In the genomic region with DNA sequence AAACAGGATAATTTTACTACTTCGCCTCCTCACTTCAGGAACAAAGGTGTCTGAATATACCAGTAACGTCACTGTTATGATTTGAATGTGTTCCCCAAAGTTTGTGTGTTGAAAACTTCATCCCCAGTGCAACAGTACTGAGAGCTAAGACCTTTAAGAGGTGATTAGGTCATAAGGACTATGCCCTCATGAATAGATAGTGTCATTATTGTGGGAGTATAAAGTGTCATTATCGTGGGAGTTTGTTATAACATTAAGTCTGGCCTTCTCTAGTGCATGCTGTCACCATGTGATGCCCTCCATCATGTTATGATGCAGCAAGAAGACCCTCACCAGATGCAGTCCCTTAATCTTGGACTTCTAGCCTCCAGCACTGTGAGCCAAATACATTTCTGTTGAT, we compare ENCODE assay signal across 13 cellular contexts. TPM values are rescaled to one million over a fixed set of nuclear protein-coding genes. Genes with fewer than 3 reads are reported as not detected.
DNase-seq lines count a peak whose midpoint lies in the region; ATAC-seq and TF ChIP-seq lines count a peak whose summit lies in the region.
"Had no signal": no experiment of that assay in that cellular context is flagged by ENCODE, and none has a peak within 500 bp of the region (broad histone marks: within the 10 kb centered on the region; RNA-seq: fewer than 3 reads in every experiment).

No MANE protein-coding gene starts in this region.

- H3K4me3 Mint-ChIP-seq in natural killer cell treated with Interleukin-12 subunit alpha and Interleukin-12 subunit beta and Interleukin-15 and Interleukin-18, amount 100 ng/mL, for 72 hours = peak overlapping the region; percentile 23

- H3K9me3 ChIP-seq in body of pancreas (no peaks in the 10 kb centered on the region), transverse colon (no peaks in the 10 kb centered on the region)

- no peak for TF ChIP-seq EP300 in transverse colon (IDR thresholded peaks at IDR 0.05; ENCODE audit: low read depth)

- peak overlapping the region in 1 of 2 donors; percentile 15 for H3K27ac Mint-ChIP-seq in natural killer cell treated with Interleukin-12 subunit alpha and Interleukin-12 subunit beta and Interleukin-15 and Interleukin-18, amount 100 ng/mL, for 72 hours

- no peak for TF ChIP-seq POLR2A in body of pancreas (IDR thresholded peaks at IDR 0.05)
- no peak for TF ChIP-seq POLR2A in transverse colon (IDR thresholded peaks at IDR 0.05)

- TF ChIP-seq CTCF in body of pancreas (IDR thresholded peaks at IDR 0.05) = no peak
- TF ChIP-seq CTCF in transverse colon (IDR thresholded peaks at IDR 0.05) = no peak

- intact Hi-C loops in body of pancreas (cut with DNase I) = no loop called here
- intact Hi-C loops in transverse colon (cut with DNase I; ENCODE audit: low total_unique reads) = loop anchor here (5.0 kb wide), 1 partner anchor 39 kb away; no protein-coding TSS in a partner anchor

- no peaks in the 10 kb centered on the region for H3K36me3 Mint-ChIP-seq in natural killer cell treated with Interleukin-12 subunit alpha and Interleukin-12 subunit beta and Interleukin-15 and Interleukin-18, amount 100 ng/mL, for 72 hours

- DNase-seq in NCI-H1417 (lab: John Stamatoyannopoulos, UW) (peak in 2 of 3 experiments; percentile 41 to 57), NCI-H1417 treated with DMSO at 0.1 percent for 48 hours (lab: John Stamatoyannopoulos, UW) (no peak), body of pancreas (no peak), transverse colon (no peak), midbrain (lab: John Stamatoyannopoulos, UW) (no peak), amygdala (lab: John Stamatoyannopoulos, UW) (no peak), NCI-H2171 (lab: John Stamatoyannopoulos, UW) (no peak)
- no peak for DNase-seq in natural killer cell treated with Interleukin-12 subunit alpha and Interleukin-12 subunit beta and Interleukin-15 and Interleukin-18, amount 100 ng/mL, for 72 hours (ENCODE audit: low spot score)
- DNase-seq: 8988T, NCI-H2227 treated with DMSO at 0.1 percent for 48 hours, NCI-H524 had no signal

- H3K36me3 ChIP-seq in body of pancreas (replicated peaks in 1 of 2; ENCODE audit: insufficient read depth in 1 of 2, low read depth in 2 of 2) (no peaks in the 10 kb centered on the region), transverse colon (no peaks in the 10 kb centered on the region)

- H3K27me3 ChIP-seq in body of pancreas (no peaks in the 10 kb centered on the region), transverse colon (no peaks in the 10 kb centered on the region)

- 60 to 71% methylated on average over 3 of the region's 3 CpGs for WGBS in body of pancreas, 2 donors
- WGBS in transverse colon (ENCODE audit: low coverage in 1 of 2), 2 donors = 57 to 93% methylated on average over 2 to 3 of the region's 3 CpGs

- in situ Hi-C loops in transverse colon (cut with MboI; ENCODE audit: low pct_ligation_motif_present in 1 of 4, low pct_unique_long_range_greater_than_20kb in 1 of 4, low sequenced_read_pairs in 3 of 4) = no loop called here

- peak overlapping the region; percentile 49 to 75 (median 70) for H3K27ac ChIP-seq in body of pancreas
- H3K27ac ChIP-seq in transverse colon = peak overlapping the region in 3 of 4 donors; percentile 36 to 54 (median 49)
- H3K27ac ChIP-seq: GM23248 had no signal

- ATAC-seq in body of pancreas = no peak
- ATAC-seq in natural killer cell treated with Interleukin-12 subunit alpha and Interleukin-12 subunit beta and Interleukin-15 and Interleukin-18, amount 100 ng/mL, for 72 hours = no peak

- H3K27me3 Mint-ChIP-seq in natural killer cell treated with Interleukin-12 subunit alpha and Interleukin-12 subunit beta and Interleukin-15 and Interleukin-18, amount 100 ng/mL, for 72 hours = peaks cover 46 to 56% of the 10 kb centered on the region in 2 donors

- peaks cover 23 to 25% of the 10 kb centered on the region in 2 donors for H3K4me1 Mint-ChIP-seq in natural killer cell treated with Interleukin-12 subunit alpha and Interleukin-12 subunit beta and Interleukin-15 and Interleukin-18, amount 100 ng/mL, for 72 hours (ENCODE audit: low read depth in 2 of 2)

- no peaks in the 10 kb centered on the region for H3K9me3 Mint-ChIP-seq in natural killer cell treated with Interleukin-12 subunit alpha and Interleukin-12 subunit beta and Interleukin-15 and Interleukin-18, amount 100 ng/mL, for 72 hours

- H3K4me3 ChIP-seq in body of pancreas (no peak overlapping the region), transverse colon (no peak overlapping the region)
- H3K4me3 ChIP-seq: GM12878, GM23248 had no signal

- H3K4me1 ChIP-seq in body of pancreas = peaks cover 16% of the 10 kb centered on the region
- peaks cover 13 to 20% (median 19%) of the 10 kb centered on the region in 4 donors for H3K4me1 ChIP-seq in transverse colon

RNA-seq across cellular contexts. Expression of a gene that starts 53.7 kb away (rescaled TPM):
- total RNA-seq in body of pancreas (10 to 100 TPM; 16.6 to 33.9 TPM), transverse colon (100 to 1,000 TPM in 2 of 4 donors, 10 to 100 TPM in 2; 49.8 to 223 (median 114) TPM)
- 100 to 1,000 TPM in 1 of 2 donors, 10 to 100 TPM in 1; 57.6 to 128 TPM for total RNA-seq in natural killer cell treated with Interleukin-12 subunit alpha and Interleukin-12 subunit beta and Interleukin-15 and Interleukin-18, amount 100 ng/mL, for 72 hours

Comparison
In these comparisons a context has a peak if more than half of its experiments do, and no peak if none do; other contexts are left out.
1. DNase-seq: peak in NCI-H1417 (2 of 3); none in NCI-H1417 treated with DMSO at 0.1 percent for 48 hours (single experiment), body of pancreas (0 of 4), natural killer cell treated with Interleukin-12 subunit alpha and Interleukin-12 subunit beta and Interleukin-15 and Interleukin-18, amount 100 ng/mL, for 72 hours (single experiment), transverse colon (single experiment), midbrain (single experiment), amygdala (0 of 56) and NCI-H2171 (single experiment).